21 cellular contexts compared by ENCODE assay signal in genomic region chr12:86613306-86613705, GRCh38.
DNase-seq lines count a peak whose midpoint lies in the region; ATAC-seq and TF ChIP-seq lines count a peak whose summit lies in the region.
"Had no signal": no experiment of that assay in that cellular context is flagged by ENCODE, and none has a peak within 500 bp of the region (broad histone marks: within the 10 kb centered on the region; RNA-seq: fewer than 3 reads in every experiment).

No MANE protein-coding gene starts in this region.

- no peaks in the 10 kb centered on the region for H3K36me3 Mint-ChIP-seq in chondrocyte (ENCODE audit: low read depth)
- H3K36me3 Mint-ChIP-seq: activated naive CD4-positive, alpha-beta T cell treated with anti-CD3 and anti-CD28 coated beads, Interleukin-2, amount 50 U/mL, for 72 hours; natural killer cell had no signal

- no peaks in the 10 kb centered on the region for H3K27me3 ChIP-seq in RWPE2 (ENCODE audit: insufficient read depth, poor library complexity, severe bottlenecking)
- H3K27me3 ChIP-seq: BLaER1, right atrium auricular region had no signal

- peaks cover 2% of the 10 kb centered on the region for H3K27me3 Mint-ChIP-seq in chondrocyte (ENCODE audit: low read depth)
- H3K27me3 Mint-ChIP-seq: activated CD4-positive, alpha-beta T cell treated with anti-CD3 and anti-CD28 coated beads, Interleukin-2, amount 10 ng/mL, durations not matched to agents 7 days and 5 days; T-helper 17 cell had no signal

- no peaks in the 10 kb centered on the region for H3K36me3 ChIP-seq in RWPE2 (ENCODE audit: low read depth)
- H3K36me3 ChIP-seq: BLaER1, right atrium auricular region had no signal

- no peak overlapping the region for H3K27ac Mint-ChIP-seq in chondrocyte (ENCODE audit: unreplicated experiment)
- H3K27ac Mint-ChIP-seq: activated CD4-positive, alpha-beta T cell treated with anti-CD3 and anti-CD28 coated beads, Interleukin-2, amount 10 ng/mL, durations not matched to agents 7 days and 5 days; activated naive CD4-positive, alpha-beta T cell treated with anti-CD3 and anti-CD28 coated beads, Interleukin-2, amount 50 U/mL, for 72 hours; H9; natural killer cell; T-helper 17 cell had no signal

- no peak overlapping the region for H3K4me3 Mint-ChIP-seq in chondrocyte (ENCODE audit: unreplicated experiment)
- H3K4me3 Mint-ChIP-seq: activated CD4-positive, alpha-beta T cell treated with anti-CD3 and anti-CD28 coated beads, Interleukin-2, amount 10 ng/mL, durations not matched to agents 7 days and 5 days; H9; natural killer cell; T-helper 17 cell had no signal

- H3K9me3 Mint-ChIP-seq in chondrocyte (ENCODE audit: low read depth), result peaks cover 3% of the 10 kb centered on the region
- H3K9me3 Mint-ChIP-seq: activated CD4-positive, alpha-beta T cell treated with anti-CD3 and anti-CD28 coated beads, Interleukin-2, amount 10 ng/mL, durations not matched to agents 7 days and 5 days; H9 had no signal

- peaks cover 3% of the 10 kb centered on the region for H3K4me1 Mint-ChIP-seq in chondrocyte (ENCODE audit: low read depth)
- H3K4me1 Mint-ChIP-seq: activated CD4-positive, alpha-beta T cell treated with anti-CD3 and anti-CD28 coated beads, Interleukin-2, amount 10 ng/mL, durations not matched to agents 7 days and 5 days; H9; natural killer cell; T-helper 17 cell had no signal

- ATAC-seq in RWPE2 (ENCODE audit: low read depth), result peak; percentile 68
- no peak for ATAC-seq in sciatic nerve
- ATAC-seq in GM19467 (IDR thresholded peaks at IDR 0.05; ENCODE audit: unreplicated experiment), result no peak
- ATAC-seq: activated naive CD4-positive, alpha-beta T cell treated with anti-CD3 and anti-CD28 coated beads, Interleukin-2, amount 50 U/mL, for 72 hours; natural killer cell; T-helper 17 cell had no signal

- H3K4me3 ChIP-seq in RWPE2 (ENCODE audit: severe bottlenecking) (no peak overlapping the region), epithelial cell of esophagus (ENCODE audit: low read length) (no peak overlapping the region)
- H3K4me3 ChIP-seq: BLaER1, right atrium auricular region had no signal

- DNase-seq in NOMO-1 treated with DMSO at 0.1 percent for 48 hours (lab: John Stamatoyannopoulos, UW; ENCODE audit: unreplicated experiment), result peak; percentile 64
- no peak for DNase-seq in NOMO-1 treated with dmso at 0.1 percent for 144 hours (lab: John Stamatoyannopoulos, UW; ENCODE audit: unreplicated experiment)
- no peak for DNase-seq in RWPE2 (ENCODE audit: low spot score)
- DNase-seq in epithelial cell of esophagus (ENCODE audit: low read depth), result peak; percentile 72
- DNase-seq in NCI-H774 (lab: John Stamatoyannopoulos, UW), result no peak
- DNase-seq in sciatic nerve (ENCODE audit: low spot score), result no peak
- no peak for DNase-seq in chondrocyte (ENCODE audit: low spot score)
- DNase-seq: activated CD4-positive, alpha-beta T cell treated with anti-CD3 and anti-CD28 coated beads, Interleukin-2, amount 10 ng/mL, durations not matched to agents 7 days and 5 days; Caco-2; cortex of kidney; H9; natural killer cell; NCI-H524; SHP77 treated with DMSO at 0.1 percent for 48 hours; stimulated activated CD8-positive, alpha-beta memory T cell treated with anti-CD3 and anti-CD28 coated beads, Interleukin-4, amount 100 ng/mL, for 48 hours; substantia nigra; T-helper 17 cell had no signal

- peaks cover 15% of the 10 kb centered on the region for H3K4me1 ChIP-seq in RWPE2 (ENCODE audit: insufficient read depth, poor library complexity, severe bottlenecking)
- H3K4me1 ChIP-seq: BLaER1, Caco-2, right atrium auricular region had no signal

- peak overlapping the region; percentile 28 for H3K27ac ChIP-seq in RWPE2 (ENCODE audit: poor library complexity, severe bottlenecking)
- H3K27ac ChIP-seq: BLaER1, right atrium auricular region had no signal

- H3K9me3 ChIP-seq in RWPE2 (ENCODE audit: severe bottlenecking), result no peaks in the 10 kb centered on the region
- H3K9me3 ChIP-seq: BLaER1, Caco-2, right atrium auricular region had no signal

- TF ChIP-seq CTCF in RWPE2 (IDR thresholded peaks at IDR 0.05; ENCODE audit: poor library complexity, severe bottlenecking) (no peak), epithelial cell of esophagus (IDR thresholded peaks at IDR 0.05; ENCODE audit: insufficient read depth, low read depth, low read length, missing control alignments) (no peak), chondrocyte (IDR thresholded peaks at IDR 0.05) (no peak)

- intact Hi-C loops in sciatic nerve (cut with DNase I), result no loop called here

Comparison
In these comparisons a context has a peak if more than half of its experiments do, and no peak if none do; other contexts are left out.
1. DNase-seq: peak in NOMO-1 treated with DMSO at 0.1 percent for 48 hours (single experiment) and epithelial cell of esophagus (single experiment); none in NOMO-1 treated with dmso at 0.1 percent for 144 hours (single experiment), RWPE2 (single experiment), NCI-H774 (single experiment), sciatic nerve (single experiment) and chondrocyte (single experiment).